Comparison of ENCODE assay signal across 15 cellular contexts in genomic region chr20:52434041-52434425, GRCh38.
DNase-seq lines count a peak whose midpoint lies in the region; ATAC-seq and TF ChIP-seq lines count a peak whose summit lies in the region.
"Had no signal": no experiment of that assay in that cellular context is flagged by ENCODE, and none has a peak within 500 bp of the region (broad histone marks: within the 10 kb centered on the region; RNA-seq: fewer than 3 reads in every experiment).

No MANE protein-coding gene starts in this region.

- no peak overlapping the region for H3K4me3 ChIP-seq in MG63
- no peak overlapping the region for H3K4me3 ChIP-seq in fibroblast of mammary gland (ENCODE audit: control insufficient read depth, low read depth, low read length)
- no peak overlapping the region for H3K4me3 ChIP-seq in right lobe of liver
- H3K4me3 ChIP-seq in breast epithelium = no peak overlapping the region

- H3K36me3 ChIP-seq in MG63 (no peaks in the 10 kb centered on the region), right lobe of liver (no peaks in the 10 kb centered on the region), breast epithelium (no peaks in the 10 kb centered on the region)

- 57% methylated on average over 2 of the region's 2 CpGs for WGBS in right lobe of liver (ENCODE audit: insufficient coverage, low coverage, low lambda C conversion rate, missing lambda C conversion rate)

- H3K9me3 ChIP-seq in MG63 (no peaks in the 10 kb centered on the region), right lobe of liver (no peaks in the 10 kb centered on the region), breast epithelium (no peaks in the 10 kb centered on the region)

- TF ChIP-seq POLR2A in right lobe of liver (IDR thresholded peaks at IDR 0.05) (no peak), breast epithelium (IDR thresholded peaks at IDR 0.05) (no peak)

- peak overlapping the region in 1 of 3 donors; percentile 31 for H3K27ac ChIP-seq in right lobe of liver
- H3K27ac ChIP-seq in caudate nucleus (ENCODE audit: low read depth, low read length) = no peak overlapping the region
- peak overlapping the region in 1 of 2 donors; percentile 32 for H3K27ac ChIP-seq in breast epithelium
- H3K27ac ChIP-seq: C4-2B had no signal

- no peak for TF ChIP-seq CTCF in fibroblast of mammary gland (conservative IDR thresholded peaks at IDR 0.05; ENCODE audit: control insufficient read depth, insufficient read depth, low read depth, low read length)
- no peak for TF ChIP-seq CTCF in right lobe of liver (IDR thresholded peaks at IDR 0.05)
- TF ChIP-seq CTCF in breast epithelium (IDR thresholded peaks at IDR 0.05) = no peak

- ATAC-seq in right lobe of liver = peak in 3 of 4 donors; percentile 31 to 60 (median 50)

- intact Hi-C loops in right lobe of liver (cut with DNase I) (no loop called here), breast epithelium (cut with DNase I; ENCODE audit: low total_unique reads) (no loop called here), posterior vena cava (cut with DNase I) (no loop called here)

- H3K4me1 ChIP-seq in right lobe of liver (peaks cover 0 to 6% (median 0%) of the 10 kb centered on the region in 4 donors), breast epithelium (no peaks in the 10 kb centered on the region)
- H3K4me1 ChIP-seq: Caco-2 had no signal

- peak; percentile 9 for DNase-seq in MG63
- peak; percentile 30 for DNase-seq in amniotic epithelial cell (ENCODE audit: low read depth)
- DNase-seq in fibroblast of mammary gland (ENCODE audit: low read depth) = peak; percentile 28
- DNase-seq in right lobe of liver = no peak
- no peak for DNase-seq in caudate nucleus (lab: John Stamatoyannopoulos, UW)
- no peak for DNase-seq in breast epithelium (ENCODE audit: low spot score in 2 of 2)
- no peak for DNase-seq in NCI-H2029 treated with DMSO at 0.1 percent for 48 hours (lab: John Stamatoyannopoulos, UW)
- DNase-seq in posterior vena cava (ENCODE audit: low spot score) = no peak
- DNase-seq: ACHN; AML-193; Caco-2; CD4-positive, alpha-beta T cell; DMS79 treated with DMSO at 0.1 percent for 48 hours; H9 had no signal

- H3K27me3 ChIP-seq in MG63 (no peaks in the 10 kb centered on the region), right lobe of liver (no peaks in the 10 kb centered on the region), breast epithelium (no peaks in the 10 kb centered on the region)

Comparison
In these comparisons a context has a peak if more than half of its experiments do, and no peak if none do; other contexts are left out.
1. DNase-seq: peak in MG63 (single experiment), amniotic epithelial cell (single experiment) and fibroblast of mammary gland (single experiment); none in right lobe of liver (0 of 3), caudate nucleus (0 of 61), breast epithelium (0 of 2), NCI-H2029 treated with DMSO at 0.1 percent for 48 hours (single experiment) and posterior vena cava (single experiment).